ENCODE assay signal across 2 cellular contexts in genomic region chr14:94267352-94267751, GRCh38.
TF ChIP-seq lines count a peak whose summit lies in the region.

No MANE protein-coding gene starts in this region.

TF ChIP-seq in HepG2, 621 proteins besides CTCF, POLR2A, EP300 and RAD21:
- TF ChIP-seq ZBTB40 (IDR thresholded peaks at IDR 0.05) (0 out of 2 replicates have a peak, but pooled peaks have one; percentile 3), ZBTB40 (CRISPR knock-in tag; IDR thresholded peaks at IDR 0.05) (peak; percentile 80; the same call in 1 of the 2 replicates), ZNF777 (CRISPR knock-in tag; IDR thresholded peaks at IDR 0.05) (no peak)
TF ChIP-seq in HepG2: peak in this region for 1.

TF ChIP-seq in K562, 482 proteins besides CTCF, POLR2A, EP300 and RAD21:
- TF ChIP-seq ZBTB40 (IDR thresholded peaks at IDR 0.05) = peak; percentile 70
- no peak for TF ChIP-seq ZBTB40 (CRISPR knock-in tag; IDR thresholded peaks at IDR 0.05)
- no peak for TF ChIP-seq SREBF1 (IDR thresholded peaks at IDR 0.05; ENCODE audit: borderline replicate concordance, low read depth, low read length)
